ENCODE assay signal across 17 cellular contexts in the genomic region with DNA sequence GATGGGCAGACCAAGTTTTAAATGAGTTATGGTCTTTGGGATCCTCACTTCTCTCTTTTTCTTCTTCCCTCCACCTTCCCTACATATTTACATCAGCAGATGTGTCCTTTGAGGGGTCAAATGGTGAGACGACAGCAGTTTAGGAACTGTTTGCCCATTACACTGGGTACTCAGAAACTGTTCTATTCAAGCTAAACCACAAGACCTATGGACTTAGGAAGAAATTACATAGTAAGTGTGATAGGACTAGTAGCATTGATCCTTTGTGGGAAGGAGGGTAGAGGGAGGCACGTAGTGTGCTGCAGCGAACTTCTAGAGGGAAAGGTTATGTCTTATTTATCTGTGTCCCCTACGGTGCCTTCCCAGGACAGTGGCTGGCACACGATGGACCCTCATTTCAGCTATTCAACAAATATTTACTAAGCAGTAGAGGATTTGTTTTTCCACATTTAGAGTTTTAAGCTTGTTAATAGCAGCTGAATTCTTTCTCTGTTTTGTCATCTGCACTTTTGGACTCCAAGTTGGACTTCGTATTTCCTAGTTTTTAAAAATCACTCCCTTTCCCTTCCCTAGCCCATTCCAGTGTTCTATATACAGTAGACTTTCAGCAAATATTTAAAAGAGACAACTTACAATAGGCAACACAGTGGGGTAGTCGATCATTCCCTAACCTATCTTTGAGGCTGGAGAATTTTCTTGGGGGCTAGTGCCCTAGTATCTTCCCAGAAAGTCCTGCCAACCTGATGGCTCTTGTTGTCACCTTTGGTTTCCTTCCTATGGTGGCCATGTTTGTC. TPM values are rescaled to one million over a fixed set of nuclear protein-coding genes. Genes with fewer than 3 reads are reported as not detected.
DNase-seq lines count a peak whose midpoint lies in the region; ATAC-seq, FAIRE-seq and TF ChIP-seq lines count a peak whose summit lies in the region.
"Had no signal": no experiment of that assay in that cellular context is flagged by ENCODE, and none has a peak within 500 bp of the region (broad histone marks: within the 10 kb centered on the region; RNA-seq: fewer than 3 reads in every experiment).

No MANE protein-coding gene starts in this region.

- ATAC-seq in pancreas (peak in 2 of 4 donors; percentile 10 to 14), HG02852 (IDR thresholded peaks at IDR 0.05; ENCODE audit: unreplicated experiment) (no peak)
- ATAC-seq: activated CD8-positive, alpha-beta T cell treated with anti-CD3 and anti-CD28 coated beads for 36 hours had no signal

- FAIRE-seq in pancreas (lab: Jason Lieb, UNC) (no peak), RCC 7860 (lab: Jason Lieb, UNC) (no peak)
- FAIRE-seq: GM19239 had no signal

- H3K36me3 ChIP-seq in ascending aorta (peaks cover 4 to 13% of the 10 kb centered on the region in 2 donors), left ventricle myocardium inferior (peaks cover 20% of the 10 kb centered on the region), pancreas (peaks cover 0 to 2% (median 0%) of the 10 kb centered on the region in 3 donors), tibial nerve (peaks cover 0 to 23% (median 0%) of the 10 kb centered on the region in 3 donors)
- H3K36me3 ChIP-seq: neutrophil, SJCRH30 had no signal

- no peaks in the 10 kb centered on the region for H3K9me3 ChIP-seq in ascending aorta
- H3K9me3 ChIP-seq in left ventricle myocardium inferior (replicated peaks): no peaks in the 10 kb centered on the region
- H3K9me3 ChIP-seq in pancreas: no peaks in the 10 kb centered on the region
- no peaks in the 10 kb centered on the region for H3K9me3 ChIP-seq in tibial nerve
- H3K9me3 ChIP-seq: neutrophil, SJCRH30 had no signal

- no peak for TF ChIP-seq CTCF in ascending aorta (IDR thresholded peaks at IDR 0.05)
- TF ChIP-seq CTCF in left ventricle myocardium inferior (IDR thresholded peaks at IDR 0.05; ENCODE audit: borderline replicate concordance): no peak
- no peak for TF ChIP-seq CTCF in pancreas (IDR thresholded peaks at IDR 0.05)
- TF ChIP-seq CTCF in tibial nerve (IDR thresholded peaks at IDR 0.05): no peak

- DNase-seq in ascending aorta (ENCODE audit: low spot score in 2 of 2) (no peak), left ventricle myocardium inferior (no peak), pancreas (no peak), tibial nerve (ENCODE audit: low spot score in 2 of 2) (no peak), RCC 7860 (ENCODE audit: low spot score) (no peak), OCI-M1 (lab: John Stamatoyannopoulos, UW) (no peak), COLO668 (lab: John Stamatoyannopoulos, UW; ENCODE audit: unreplicated experiment) (no peak)
- DNase-seq: activated CD8-positive, alpha-beta T cell treated with anti-CD3 and anti-CD28 coated beads for 36 hours; activated effector memory CD4-positive, alpha-beta T cell treated with Interleukin-2 at 50 U/mL for 16 hours; CD4-positive, alpha-beta T cell; head of caudate nucleus; stimulated activated CD4-positive, alpha-beta T cell treated with anti-CD3 and anti-CD28 coated beads, Interleukin-2, amount 100 ng/mL, for 24 hours had no signal

- H3K27ac ChIP-seq in ascending aorta (peak overlapping the region; percentile 72 to 74), left ventricle myocardium inferior (replicated peaks) (peak overlapping the region; percentile 90), pancreas (peak overlapping the region in 3 of 4 donors; percentile 12 to 63 (median 18)), tibial nerve (peak overlapping the region; percentile 17 to 80 (median 52))
- H3K27ac ChIP-seq: neutrophil, SJCRH30 had no signal

- intact Hi-C loops in ascending aorta (cut with DNase I): loop anchor here (5.0 kb wide), 2 partner anchors 411 to 481 kb away; no protein-coding TSS in a partner anchor
- intact Hi-C loops in left ventricle myocardium inferior (cut with micrococcal nuclease): no loop called here
- intact Hi-C loops in pancreas (cut with DNase I): loop anchor here in 1 of 3 donors (10.0 kb wide), 1 partner anchor 344 kb away; no protein-coding TSS in a partner anchor

- no peak for TF ChIP-seq POLR2A in tibial nerve (IDR thresholded peaks at IDR 0.05)

- H3K4me1 ChIP-seq in ascending aorta: peaks cover 19 to 45% of the 10 kb centered on the region in 2 donors
- H3K4me1 ChIP-seq in left ventricle myocardium inferior: peaks cover 84% of the 10 kb centered on the region
- H3K4me1 ChIP-seq in pancreas: peaks cover 19 to 26% (median 25%) of the 10 kb centered on the region in 3 donors
- peaks cover 0 to 54% (median 21%) of the 10 kb centered on the region in 4 donors for H3K4me1 ChIP-seq in tibial nerve

- H3K27me3 ChIP-seq in ascending aorta: no peaks in the 10 kb centered on the region
- no peaks in the 10 kb centered on the region for H3K27me3 ChIP-seq in left ventricle myocardium inferior (ENCODE audit: low read depth)
- H3K27me3 ChIP-seq in pancreas: no peaks in the 10 kb centered on the region
- no peaks in the 10 kb centered on the region for H3K27me3 ChIP-seq in tibial nerve
- H3K27me3 ChIP-seq: neutrophil, SJCRH30 had no signal

- H3K4me3 ChIP-seq in ascending aorta: peak overlapping the region; percentile 21 to 47
- peak overlapping the region; percentile 52 for H3K4me3 ChIP-seq in left ventricle myocardium inferior
- H3K4me3 ChIP-seq in pancreas: no peak overlapping the region
- H3K4me3 ChIP-seq in tibial nerve: no peak overlapping the region
- H3K4me3 ChIP-seq: GM23338 had no signal

- TF ChIP-seq EP300 in tibial nerve (IDR thresholded peaks at IDR 0.05): no peak

- 44 to 46% methylated on average over 7 of the region's 7 CpGs for WGBS in pancreas, 2 donors
- WGBS in tibial nerve, 2 donors: 44 to 47% methylated on average over 7 of the region's 7 CpGs

RNA-seq across cellular contexts. Expression of gene FZD4, which starts 13.9 kb away (rescaled TPM):
- total RNA-seq in ascending aorta: 124 TPM
- total RNA-seq in left ventricle myocardium inferior: 26.5 TPM
- 10 to 100 TPM in 2 of 6 donors, 1 to 10 TPM in 4; 5.4 to 10.8 (median 7.9) TPM for total RNA-seq in pancreas
- 1 to 10 TPM; 4.7 to 4.8 TPM for polyA plus RNA-seq in pancreas
- total RNA-seq in tibial nerve: 100 to 1,000 TPM in 1 of 4 donors, 10 to 100 TPM in 3; 66.8 to 106 (median 80.4) TPM
- total RNA-seq: CD4-positive, alpha-beta T cell had no signal

Comparison
In these comparisons a context has a peak if more than half of its experiments do, and no peak if none do; other contexts are left out.
1. H3K27ac ChIP-seq: peak in every context shown above with its lines; median percentile 90 in left ventricle myocardium inferior; 73 in ascending aorta; 52 in tibial nerve; 18 in pancreas.
2. H3K4me3 ChIP-seq: peak in ascending aorta (2 of 2) and left ventricle myocardium inferior (single experiment); none in pancreas (0 of 4) and tibial nerve (0 of 4).